ENCODE assay signal across 22 cellular contexts in genomic region chr11:130763087-130763980, GRCh38.
DNase-seq lines count a peak whose midpoint lies in the region; ATAC-seq, FAIRE-seq and TF ChIP-seq lines count a peak whose summit lies in the region.
"Had no signal": no experiment of that assay in that cellular context is flagged by ENCODE, and none has a peak within 500 bp of the region (broad histone marks: within the 10 kb centered on the region; RNA-seq: fewer than 3 reads in every experiment).

No MANE protein-coding gene starts in this region.

- H3K4me3 Mint-ChIP-seq in nephron, result no peak overlapping the region
- H3K4me3 Mint-ChIP-seq: activated naive CD8-positive, alpha-beta T cell treated with anti-CD3 and anti-CD28 coated beads, Interleukin-2, amount 10 ng/mL, durations not matched to agents 7 days and 5 days; CD8-positive, alpha-beta T cell; naive thymus-derived CD4-positive, alpha-beta T cell; T-helper 2 cell treated with Interferon-gamma antibody and Interleukin-4, amounts not matched to agents 5 μg/mL and 100 μg/mL, for 36 hours had no signal

- WGBS in GM23248 (ENCODE audit: low coverage in 1 of 2, low lambda C conversion rate in 2 of 2, missing lambda C conversion rate in 2 of 2), 2 experiments, result 46 to 54% methylated on average over 16 of the region's 16 CpGs

- no peak overlapping the region for H3K27ac ChIP-seq in GM23248
- H3K27ac ChIP-seq in tibial artery, result no peak overlapping the region
- H3K27ac ChIP-seq: Peyer's patch, SK-N-MC, upper lobe of right lung, WERI-Rb-1 had no signal

- no peaks in the 10 kb centered on the region for H3F3A ChIP-seq in GM23248 (ENCODE audit: insufficient read depth)

- in situ Hi-C loops in GM23248 (cut with MboI), result no loop called here

- DNase-seq in AG08395 (ENCODE audit: low spot score) (peak; percentile 24), GM23248 (peak; percentile 79), bronchial epithelial cell (ENCODE audit: low read depth) (peak; percentile 33), tibial artery (no peak), DMS79 (lab: John Stamatoyannopoulos, UW) (no peak)
- DNase-seq: activated CD8-positive, alpha-beta memory T cell treated with anti-CD3 and anti-CD28 coated beads, Interleukin-2, amount 50 U/mL, for 48 hours; activated naive CD8-positive, alpha-beta T cell treated with anti-CD3 and anti-CD28 coated beads, Interleukin-2, amount 10 ng/mL, durations not matched to agents 7 days and 5 days; CD8-positive, alpha-beta T cell; GF-D8; naive thymus-derived CD4-positive, alpha-beta T cell; NCI-H1930; NCI-H446 treated with DMSO at 0.1 percent for 48 hours; Peyer's patch; upper lobe of right lung; WERI-Rb-1 had no signal

- H3K4me2 ChIP-seq in GM23248 (ENCODE audit: unreplicated experiment), result no peak overlapping the region

- H3K4me1 ChIP-seq in GM23248 (ENCODE audit: insufficient read depth) (peaks cover 21% of the 10 kb centered on the region), tibial artery (peaks cover 0 to 6% (median 0%) of the 10 kb centered on the region in 4 donors)
- H3K4me1 ChIP-seq: Peyer's patch, upper lobe of right lung had no signal

- peaks cover 26% of the 10 kb centered on the region for H3K4me1 Mint-ChIP-seq in nephron

- H3K79me2 ChIP-seq in GM23248 (ENCODE audit: insufficient read depth), result no peaks in the 10 kb centered on the region

- FAIRE-seq in bronchial epithelial cell (lab: Jason Lieb, UNC), result no peak
- FAIRE-seq: pancreas had no signal

- no peaks in the 10 kb centered on the region for H3K9me3 ChIP-seq in GM23248 (ENCODE audit: low read depth)
- no peaks in the 10 kb centered on the region for H3K9me3 ChIP-seq in tibial artery
- H3K9me3 ChIP-seq: pancreas, Peyer's patch, upper lobe of right lung had no signal

- H3K9me2 ChIP-seq in GM23248 (ENCODE audit: insufficient read depth), result no peaks in the 10 kb centered on the region

- H3K27me3 Mint-ChIP-seq in nephron (ENCODE audit: low read depth), result peaks cover 11% of the 10 kb centered on the region

- H2AFZ ChIP-seq in GM23248, result no peak overlapping the region

- H3K36me3 Mint-ChIP-seq in nephron (ENCODE audit: low read depth), result no peaks in the 10 kb centered on the region
- H3K36me3 Mint-ChIP-seq: activated naive CD8-positive, alpha-beta T cell treated with anti-CD3 and anti-CD28 coated beads, Interleukin-2, amount 10 ng/mL, durations not matched to agents 7 days and 5 days; CD8-positive, alpha-beta T cell; naive thymus-derived CD4-positive, alpha-beta T cell had no signal

- H3K36me3 ChIP-seq in GM23248 (ENCODE audit: low read depth), result no peaks in the 10 kb centered on the region
- H3K36me3 ChIP-seq in bronchial epithelial cell (ENCODE audit: control insufficient read depth, insufficient read depth, low read length), result no peaks in the 10 kb centered on the region
- no peaks in the 10 kb centered on the region for H3K36me3 ChIP-seq in tibial artery
- H3K36me3 ChIP-seq: pancreas, Peyer's patch, upper lobe of right lung, WERI-Rb-1 had no signal

- H3K4me3 ChIP-seq in GM23248 (no peak overlapping the region), bronchial epithelial cell (ENCODE audit: low read depth, low read length) (no peak overlapping the region), tibial artery (no peak overlapping the region)
- H3K4me3 ChIP-seq: pancreas, Peyer's patch, SK-N-MC, upper lobe of right lung had no signal

- intact Hi-C loops in tibial artery (cut with DNase I; ENCODE audit: low total_unique reads), result no loop called here

- H3K27ac Mint-ChIP-seq in nephron, result peak overlapping the region in 2 of 3 experiments; percentile 39 to 65
- H3K27ac Mint-ChIP-seq: activated naive CD8-positive, alpha-beta T cell treated with anti-CD3 and anti-CD28 coated beads, Interleukin-2, amount 10 ng/mL, durations not matched to agents 7 days and 5 days; CD8-positive, alpha-beta T cell; naive thymus-derived CD4-positive, alpha-beta T cell; T-helper 2 cell treated with Interferon-gamma antibody and Interleukin-4, amounts not matched to agents 5 μg/mL and 100 μg/mL, for 36 hours had no signal

- H4K20me1 ChIP-seq in GM23248 (ENCODE audit: insufficient read depth), result no peaks in the 10 kb centered on the region

- no peaks in the 10 kb centered on the region for H3K9me3 Mint-ChIP-seq in nephron
- H3K9me3 Mint-ChIP-seq: activated naive CD8-positive, alpha-beta T cell treated with anti-CD3 and anti-CD28 coated beads, Interleukin-2, amount 10 ng/mL, durations not matched to agents 7 days and 5 days; CD8-positive, alpha-beta T cell; naive thymus-derived CD4-positive, alpha-beta T cell; T-helper 2 cell treated with Interferon-gamma antibody and Interleukin-4, amounts not matched to agents 5 μg/mL and 100 μg/mL, for 36 hours had no signal

- no peak overlapping the region for H3K9ac ChIP-seq in GM23248

- no peak for TF ChIP-seq CTCF in bronchial epithelial cell (IDR thresholded peaks at IDR 0.05; ENCODE audit: insufficient read depth, low read length, severe bottlenecking)
- TF ChIP-seq CTCF in nephron (IDR thresholded peaks at IDR 0.05; ENCODE audit: unreplicated experiment in 3 of 3), result no peak
- TF ChIP-seq CTCF in tibial artery (IDR thresholded peaks at IDR 0.05), result no peak

- ATAC-seq in HG03521 (IDR thresholded peaks at IDR 0.05; ENCODE audit: unreplicated experiment) (no peak), HG02571 (IDR thresholded peaks at IDR 0.05; ENCODE audit: unreplicated experiment) (no peak)
- ATAC-seq: CD8-positive, alpha-beta T cell; HCT116; naive thymus-derived CD4-positive, alpha-beta T cell had no signal

- H3K27me3 ChIP-seq in GM23248 (replicated peaks; ENCODE audit: insufficient read depth) (peaks cover 10% of the 10 kb centered on the region), bronchial epithelial cell (ENCODE audit: control insufficient read depth, insufficient read depth, low read length) (no peaks in the 10 kb centered on the region), tibial artery (no peaks in the 10 kb centered on the region)
- H3K27me3 ChIP-seq: pancreas, Peyer's patch, upper lobe of right lung had no signal

Comparison
In these comparisons a context has a peak if more than half of its experiments do, and no peak if none do; other contexts are left out.
1. DNase-seq: peak in AG08395 (single experiment), GM23248 (single experiment) and bronchial epithelial cell (single experiment); none in tibial artery (0 of 2) and DMS79 (single experiment).